13 cellular contexts compared by ENCODE assay signal in genomic region chr6:158506577-158506976, GRCh38. TPM values are rescaled to one million over a fixed set of nuclear protein-coding genes. Genes with fewer than 3 reads are reported as not detected.
A peak's percentile ranks its signal among the peaks of the same experiment; 100 is the strongest.
DNase-seq lines count a peak whose midpoint lies in the region; TF ChIP-seq lines count a peak whose summit lies in the region.
"Had no signal": no experiment of that assay in that cellular context is flagged by ENCODE, and none has a peak within 500 bp of the region (broad histone marks: within the 10 kb centered on the region; RNA-seq: fewer than 3 reads in every experiment).

No MANE protein-coding gene starts in this region.

- BruUV-seq in OCI-LY7 (replicated peaks; lab: Mats Ljungman, UMichigan): no TSS peak

- POLR2A ChIA-PET in OCI-LY7 (lab: Charles Lee): no interaction called here

- no peaks in the 10 kb centered on the region for H3K27me3 Mint-ChIP-seq in type B pancreatic cell
- H3K27me3 Mint-ChIP-seq: activated CD4-positive, alpha-beta T cell treated with anti-CD3 and anti-CD28 coated beads, Interleukin-2, amount 10 ng/mL, durations not matched to agents 24 days and 14 days; B cell had no signal

- peaks cover 9% of the 10 kb centered on the region for H3K4me1 ChIP-seq in OCI-LY7 (ENCODE audit: insufficient read depth, low read length, poor library complexity, severe bottlenecking)

- no peaks in the 10 kb centered on the region for H4K20me1 ChIP-seq in OCI-LY7 (ENCODE audit: insufficient read depth, low read length)

- no peaks in the 10 kb centered on the region for H3K36me3 ChIP-seq in OCI-LY7 (ENCODE audit: insufficient read depth, low read length)

- TF ChIP-seq CTCF in OCI-LY7 (conservative IDR thresholded peaks at IDR 0.05; ENCODE audit: low read length) (peak; percentile 43; the same call in 1 of the 2 replicates), fibroblast of pulmonary artery (IDR thresholded peaks at IDR 0.05; ENCODE audit: low read length, missing control alignments) (peak; percentile 30), type B pancreatic cell (conservative IDR thresholded peaks at IDR 0.05) (peak; percentile 69)

- H3K79me2 ChIP-seq in OCI-LY7 (ENCODE audit: insufficient read depth, low read depth, low read length): no peaks in the 10 kb centered on the region

- H3K4me3 Mint-ChIP-seq in type B pancreatic cell: no peak overlapping the region
- H3K4me3 Mint-ChIP-seq: activated CD4-positive, alpha-beta T cell treated with anti-CD3 and anti-CD28 coated beads, Interleukin-2, amount 10 ng/mL, durations not matched to agents 24 days and 14 days; B cell had no signal

- intact Hi-C loops in OCI-LY7 (cut with micrococcal nuclease; ENCODE audit: unreplicated experiment): no loop called here

- H3K27ac Mint-ChIP-seq in type B pancreatic cell: no peak overlapping the region
- H3K27ac Mint-ChIP-seq: activated CD4-positive, alpha-beta T cell treated with anti-CD3 and anti-CD28 coated beads, Interleukin-2, amount 10 ng/mL, durations not matched to agents 24 days and 14 days; B cell had no signal

- H3K9me2 ChIP-seq in OCI-LY7 (ENCODE audit: insufficient read depth, low read length): no peaks in the 10 kb centered on the region

- H3K4me3 ChIP-seq in OCI-LY7 (ENCODE audit: low read depth, low read length, poor library complexity, severe bottlenecking) (no peak overlapping the region), fibroblast of pulmonary artery (replicated peaks; ENCODE audit: low read depth, low read length) (no peak overlapping the region)

- no peak overlapping the region for H3K27ac ChIP-seq in OCI-LY7 (ENCODE audit: low read depth, low read length, poor library complexity, severe bottlenecking)

- H3K4me2 ChIP-seq in OCI-LY7 (ENCODE audit: low read length): no peak overlapping the region

- no peak overlapping the region for H2AFZ ChIP-seq in OCI-LY7 (ENCODE audit: low read length)

- DNase-seq in activated CD8-positive, alpha-beta memory T cell treated with anti-CD3 and anti-CD28 coated beads, Interleukin-2, amount 50 U/mL, for 48 hours: peak; percentile 29
- no peak for DNase-seq in activated CD8-positive, alpha-beta memory T cell treated with anti-CD3 and anti-CD28 coated beads for 24 hours
- DNase-seq in OCI-LY7 (ENCODE audit: low spot score): no peak
- DNase-seq in fibroblast of pulmonary artery (ENCODE audit: low read depth): peak; percentile 13
- no peak for DNase-seq in type B pancreatic cell (ENCODE audit: extremely low spot score, unreplicated experiment)
- DNase-seq in activated CD4-positive, CD25-positive, alpha-beta regulatory T cell treated with anti-CD3 and anti-CD28 coated beads, Interleukin-2, amount 50 U/mL, for 72 hours: no peak
- no peak for DNase-seq in HK-2 (ENCODE audit: unreplicated experiment)
- DNase-seq in NOMO-1 treated with DMSO at 0.1 percent for 48 hours (lab: John Stamatoyannopoulos, UW; ENCODE audit: unreplicated experiment): no peak
- DNase-seq: activated CD4-positive, alpha-beta T cell treated with anti-CD3 and anti-CD28 coated beads, Interleukin-2, amount 10 ng/mL, durations not matched to agents 24 days and 14 days; MM.1S; small intestine; stimulated activated naive CD4-positive, alpha-beta T cell had no signal

- no peaks in the 10 kb centered on the region for H3K9me3 ChIP-seq in OCI-LY7 (ENCODE audit: low read length)

- H3K36me3 Mint-ChIP-seq in type B pancreatic cell: peaks cover 21% of the 10 kb centered on the region

- CTCF ChIA-PET in OCI-LY7 (lab: Charles Lee; ENCODE audit: unreplicated experiment): no interaction called here

- no peaks in the 10 kb centered on the region for H3K4me1 Mint-ChIP-seq in type B pancreatic cell (ENCODE audit: unreplicated experiment)
- H3K4me1 Mint-ChIP-seq: activated CD4-positive, alpha-beta T cell treated with anti-CD3 and anti-CD28 coated beads, Interleukin-2, amount 10 ng/mL, durations not matched to agents 24 days and 14 days had no signal

- no peaks in the 10 kb centered on the region for H3K9me3 Mint-ChIP-seq in type B pancreatic cell
- H3K9me3 Mint-ChIP-seq: activated CD4-positive, alpha-beta T cell treated with anti-CD3 and anti-CD28 coated beads, Interleukin-2, amount 10 ng/mL, durations not matched to agents 24 days and 14 days had no signal

RNA-seq across cellular contexts. Expression of gene TMEM181, which starts 53.3 kb away (rescaled TPM):
- total RNA-seq in OCI-LY7 (2014; rRNA removed; shearing (Covaris generic)): 7.1 and 8.0 TPM in 2 replicates
- total RNA-seq in OCI-LY7 (2022) (11.9 and 12.5 TPM in 2 replicates), type B pancreatic cell (ENCODE audit: low replicate concordance) (26.3 and 26.5 TPM in 2 replicates)

Comparison
In these comparisons a context has a peak if more than half of its experiments do, and no peak if none do; other contexts are left out.
1. DNase-seq: peak in activated CD8-positive, alpha-beta memory T cell treated with anti-CD3 and anti-CD28 coated beads, Interleukin-2, amount 50 U/mL, for 48 hours (single experiment) and fibroblast of pulmonary artery (single experiment); none in activated CD8-positive, alpha-beta memory T cell treated with anti-CD3 and anti-CD28 coated beads for 24 hours (single experiment), OCI-LY7 (single experiment), type B pancreatic cell (single experiment), activated CD4-positive, CD25-positive, alpha-beta regulatory T cell treated with anti-CD3 and anti-CD28 coated beads, Interleukin-2, amount 50 U/mL, for 72 hours (single experiment), HK-2 (single experiment) and NOMO-1 treated with DMSO at 0.1 percent for 48 hours (single experiment).
2. Peak in every context shown above with its lines, with median percentiles within 50 percentile points of each other: CTCF ChIP-seq.